ENCODE assay signal across 9 cellular contexts in the genomic region with DNA sequence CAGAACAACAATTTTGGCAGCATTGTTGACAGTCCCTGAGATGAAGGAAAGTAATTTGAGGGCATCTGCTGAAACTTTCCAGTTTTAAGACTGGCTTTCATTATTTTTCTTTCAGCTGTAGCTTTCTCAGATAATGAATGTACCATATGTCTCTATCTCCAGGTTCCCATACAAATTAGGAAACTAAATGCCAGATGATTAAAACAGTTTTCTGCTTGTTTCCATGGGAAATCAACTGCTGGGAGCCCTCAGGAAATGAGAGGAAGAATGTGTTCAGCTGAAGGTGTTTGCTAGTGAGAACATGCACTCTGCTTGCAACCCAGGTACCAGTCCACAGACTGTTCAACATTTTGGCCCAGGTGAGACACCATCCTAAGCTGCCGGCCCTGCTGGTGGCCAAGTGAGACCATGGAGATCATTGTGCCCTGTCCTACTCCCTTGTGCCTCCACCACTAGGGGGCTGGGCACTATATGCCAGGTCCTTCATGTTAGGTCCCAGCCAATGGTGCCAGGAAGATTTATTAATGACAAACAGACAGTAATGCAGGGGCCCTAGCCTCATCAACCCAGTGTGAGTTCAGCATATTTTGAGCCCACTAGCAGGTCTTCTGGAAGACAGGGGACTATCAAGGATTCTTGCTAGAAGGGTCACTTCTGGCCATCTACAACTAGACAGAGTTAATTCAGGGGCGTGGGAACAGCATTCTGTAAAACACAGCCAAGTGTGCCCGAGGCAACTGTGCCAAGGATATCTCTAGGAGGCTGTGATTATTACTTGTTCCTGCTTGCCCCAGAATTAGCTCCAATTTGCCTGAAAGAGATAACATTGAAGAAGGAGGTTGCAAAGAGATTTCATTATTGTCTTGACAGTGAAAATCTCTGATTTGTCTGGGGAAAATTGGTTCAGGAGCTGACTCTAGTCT. TPM values are rescaled to one million over a fixed set of nuclear protein-coding genes. Genes with fewer than 3 reads are reported as not detected.
A peak's percentile ranks its signal among the peaks of the same experiment; 100 is the strongest.
DNase-seq lines count a peak whose midpoint lies in the region; ATAC-seq and TF ChIP-seq lines count a peak whose summit lies in the region.
"Had no signal": no experiment of that assay in that cellular context is flagged by ENCODE, and none has a peak within 500 bp of the region (broad histone marks: within the 10 kb centered on the region; RNA-seq: fewer than 3 reads in every experiment).

No MANE protein-coding gene starts in this region.

- DNase-seq in GM10266 (ENCODE audit: extremely low spot score) = no peak
- DNase-seq in NCI-H146 treated with DMSO at 0.1 percent for 48 hours (lab: John Stamatoyannopoulos, UW; ENCODE audit: unreplicated experiment) = peak; percentile 5
- DNase-seq in endodermal cell = peak; percentile 66
- DNase-seq in progenitor cell of endocrine pancreas (ENCODE audit: low spot score, unreplicated experiment) = no peak
- DNase-seq in glomerular visceral epithelial cell (ENCODE audit: extremely low spot score) = no peak
- no peak for DNase-seq in dedifferentiated amniotic fluid mesenchymal stem cell (ENCODE audit: extremely low spot score)
- no peak for DNase-seq in NCI-H2081 (lab: John Stamatoyannopoulos, UW)
- DNase-seq: activated gamma-delta T cell had no signal

- peaks cover 8% of the 10 kb centered on the region for H3K9me3 Mint-ChIP-seq in endodermal cell
- H3K9me3 Mint-ChIP-seq in progenitor cell of endocrine pancreas (ENCODE audit: low read depth) = peaks cover 8% of the 10 kb centered on the region

- no peaks in the 10 kb centered on the region for H3K4me1 ChIP-seq in endodermal cell (ENCODE audit: control insufficient read depth, insufficient read depth, low read length)

- no peak overlapping the region for H3K9ac ChIP-seq in endodermal cell (ENCODE audit: extremely low read depth, low read length, poor library complexity, severe bottlenecking)

- H3K27ac ChIP-seq in endodermal cell (ENCODE audit: low read depth, low read length) = no peak overlapping the region

- no peaks in the 10 kb centered on the region for H3K27me3 ChIP-seq in endodermal cell (ENCODE audit: control insufficient read depth, insufficient read depth, low read length, poor library complexity, severe bottlenecking)

- ATAC-seq in GM21515 (IDR thresholded peaks at IDR 0.05; ENCODE audit: unreplicated experiment) = no peak

- H3K36me3 ChIP-seq in endodermal cell (ENCODE audit: control insufficient read depth, insufficient read depth, low read length) = no peaks in the 10 kb centered on the region

- 91 to 97% methylated on average over 3 of the region's 3 CpGs for WGBS in endodermal cell (ENCODE audit: insufficient coverage in 1 of 2, insufficient read length in 1 of 2), 2 experiments

- H3K4me3 Mint-ChIP-seq in endodermal cell (no peak overlapping the region), progenitor cell of endocrine pancreas (ENCODE audit: low read depth) (no peak overlapping the region)

- H3K4me1 Mint-ChIP-seq in endodermal cell (no peaks in the 10 kb centered on the region), progenitor cell of endocrine pancreas (ENCODE audit: low read depth) (no peaks in the 10 kb centered on the region)

- H3K27ac Mint-ChIP-seq in endodermal cell (no peak overlapping the region), progenitor cell of endocrine pancreas (no peak overlapping the region)

- no peaks in the 10 kb centered on the region for H3K27me3 Mint-ChIP-seq in endodermal cell (ENCODE audit: insufficient read depth)
- H3K27me3 Mint-ChIP-seq in progenitor cell of endocrine pancreas = no peaks in the 10 kb centered on the region

- H3K36me3 Mint-ChIP-seq in endodermal cell (ENCODE audit: low read depth) (peaks cover 7% of the 10 kb centered on the region), progenitor cell of endocrine pancreas (ENCODE audit: insufficient read depth) (peaks cover 9% of the 10 kb centered on the region)

- H3K4me3 ChIP-seq in endodermal cell (ENCODE audit: low read length) = no peak overlapping the region

- peaks cover 20% of the 10 kb centered on the region for H3K9me3 ChIP-seq in endodermal cell (ENCODE audit: control insufficient read depth, low read length)

- TF ChIP-seq CTCF in GM10266 (IDR thresholded peaks at IDR 0.05; ENCODE audit: control insufficient read depth, insufficient read depth, low read depth, missing control alignments) (peak; percentile 35), endodermal cell (conservative IDR thresholded peaks at IDR 0.05) (peak; percentile 75), progenitor cell of endocrine pancreas (IDR thresholded peaks at IDR 0.05; ENCODE audit: unreplicated experiment) (peak; percentile 47)

RNA-seq across cellular contexts. Expression of a gene that starts 17.0 kb away (rescaled TPM):
- total RNA-seq in endodermal cell (1 to 10 TPM; 2.5 to 5.5 TPM), progenitor cell of endocrine pancreas (3.2 and 3.3 TPM in 2 replicates)
- 1.9 TPM for polyA plus RNA-seq in endodermal cell (2013, experiment 1 of 2)
- 1.9 TPM for polyA plus RNA-seq in endodermal cell (2013, experiment 2 of 2)

Comparison
In these comparisons a context has a peak if more than half of its experiments do, and no peak if none do; other contexts are left out.
1. DNase-seq: peak in NCI-H146 treated with DMSO at 0.1 percent for 48 hours (single experiment) and endodermal cell (single experiment); none in GM10266 (single experiment), progenitor cell of endocrine pancreas (single experiment), glomerular visceral epithelial cell (single experiment), dedifferentiated amniotic fluid mesenchymal stem cell (single experiment) and NCI-H2081 (0 of 2).
2. Peak in every context shown above with its lines, with median percentiles within 50 percentile points of each other: CTCF ChIP-seq.